Comparison of ENCODE assay signal across 1 cellular context in the genomic region with DNA sequence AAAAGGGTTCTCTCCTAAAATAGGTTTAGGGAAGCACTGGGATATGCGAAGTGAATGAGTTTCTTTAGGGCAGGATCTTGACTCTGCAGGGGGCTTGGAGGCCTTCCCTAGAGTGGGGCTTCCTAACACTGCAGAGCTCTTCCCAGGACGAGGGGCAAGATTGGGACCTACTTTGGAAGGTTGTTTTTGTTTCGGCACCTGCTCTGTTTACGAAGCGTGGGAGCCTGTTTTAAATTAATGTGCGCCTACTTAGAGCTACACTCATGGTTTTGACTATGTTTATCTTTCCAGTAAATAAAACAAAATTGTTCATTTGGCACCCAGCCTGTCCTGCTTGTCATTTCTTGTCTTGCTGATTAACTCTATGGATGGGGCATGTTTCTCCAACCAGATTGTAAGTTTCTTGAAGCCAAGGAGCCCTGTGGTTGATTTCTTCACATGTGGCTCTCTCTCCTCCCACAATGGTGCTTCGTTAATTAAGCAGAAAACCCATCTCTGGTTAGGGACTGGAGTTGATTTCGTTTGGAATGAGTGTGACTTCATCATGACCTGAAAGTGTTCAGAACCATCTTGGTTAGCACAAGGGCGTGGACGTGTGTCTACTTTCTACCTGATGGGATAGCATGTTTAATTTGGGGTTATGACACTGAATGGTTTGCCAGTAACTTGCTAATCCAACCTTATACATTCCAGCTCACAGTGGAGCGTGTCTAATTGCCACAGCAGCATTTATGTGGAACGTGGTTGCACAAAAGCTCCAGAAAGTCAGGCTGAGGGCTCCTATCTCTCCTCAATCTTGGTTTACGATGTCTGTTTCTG.
TF ChIP-seq lines count a peak whose summit lies in the region.

No MANE protein-coding gene starts in this region.

TF ChIP-seq in HEK293, 187 proteins besides CTCF, POLR2A, EP300 and RAD21 (continued from another document and continues in another):
- TF ChIP-seq, protein P1, sequence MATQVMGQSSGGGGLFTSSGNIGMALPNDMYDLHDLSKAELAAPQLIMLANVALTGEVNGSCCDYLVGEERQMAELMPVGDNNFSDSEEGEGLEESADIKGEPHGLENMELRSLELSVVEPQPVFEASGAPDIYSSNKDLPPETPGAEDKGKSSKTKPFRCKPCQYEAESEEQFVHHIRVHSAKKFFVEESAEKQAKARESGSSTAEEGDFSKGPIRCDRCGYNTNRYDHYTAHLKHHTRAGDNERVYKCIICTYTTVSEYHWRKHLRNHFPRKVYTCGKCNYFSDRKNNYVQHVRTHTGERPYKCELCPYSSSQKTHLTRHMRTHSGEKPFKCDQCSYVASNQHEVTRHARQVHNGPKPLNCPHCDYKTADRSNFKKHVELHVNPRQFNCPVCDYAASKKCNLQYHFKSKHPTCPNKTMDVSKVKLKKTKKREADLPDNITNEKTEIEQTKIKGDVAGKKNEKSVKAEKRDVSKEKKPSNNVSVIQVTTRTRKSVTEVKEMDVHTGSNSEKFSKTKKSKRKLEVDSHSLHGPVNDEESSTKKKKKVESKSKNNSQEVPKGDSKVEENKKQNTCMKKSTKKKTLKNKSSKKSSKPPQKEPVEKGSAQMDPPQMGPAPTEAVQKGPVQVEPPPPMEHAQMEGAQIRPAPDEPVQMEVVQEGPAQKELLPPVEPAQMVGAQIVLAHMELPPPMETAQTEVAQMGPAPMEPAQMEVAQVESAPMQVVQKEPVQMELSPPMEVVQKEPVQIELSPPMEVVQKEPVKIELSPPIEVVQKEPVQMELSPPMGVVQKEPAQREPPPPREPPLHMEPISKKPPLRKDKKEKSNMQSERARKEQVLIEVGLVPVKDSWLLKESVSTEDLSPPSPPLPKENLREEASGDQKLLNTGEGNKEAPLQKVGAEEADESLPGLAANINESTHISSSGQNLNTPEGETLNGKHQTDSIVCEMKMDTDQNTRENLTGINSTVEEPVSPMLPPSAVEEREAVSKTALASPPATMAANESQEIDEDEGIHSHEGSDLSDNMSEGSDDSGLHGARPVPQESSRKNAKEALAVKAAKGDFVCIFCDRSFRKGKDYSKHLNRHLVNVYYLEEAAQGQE (tag by site-specific recombination; IDR thresholded peaks at IDR 0.05) = no peak
- no peak for TF ChIP-seq ZNF426 (tag by site-specific recombination; IDR thresholded peaks at IDR 0.05)
- TF ChIP-seq OVOL3 (tag by site-specific recombination; IDR thresholded peaks at IDR 0.05) = peak; percentile 67
- no peak for TF ChIP-seq ZNF544 (tag by site-specific recombination; IDR thresholded peaks at IDR 0.05)
- no peak for TF ChIP-seq ZNF785 (tag by site-specific recombination; IDR thresholded peaks at IDR 0.05)
- TF ChIP-seq, protein P2, sequence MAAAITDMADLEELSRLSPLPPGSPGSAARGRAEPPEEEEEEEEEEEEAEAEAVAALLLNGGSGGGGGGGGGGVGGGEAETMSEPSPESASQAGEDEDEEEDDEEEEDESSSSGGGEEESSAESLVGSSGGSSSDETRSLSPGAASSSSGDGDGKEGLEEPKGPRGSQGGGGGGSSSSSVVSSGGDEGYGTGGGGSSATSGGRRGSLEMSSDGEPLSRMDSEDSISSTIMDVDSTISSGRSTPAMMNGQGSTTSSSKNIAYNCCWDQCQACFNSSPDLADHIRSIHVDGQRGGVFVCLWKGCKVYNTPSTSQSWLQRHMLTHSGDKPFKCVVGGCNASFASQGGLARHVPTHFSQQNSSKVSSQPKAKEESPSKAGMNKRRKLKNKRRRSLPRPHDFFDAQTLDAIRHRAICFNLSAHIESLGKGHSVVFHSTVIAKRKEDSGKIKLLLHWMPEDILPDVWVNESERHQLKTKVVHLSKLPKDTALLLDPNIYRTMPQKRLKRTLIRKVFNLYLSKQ (tag by site-specific recombination; IDR thresholded peaks at IDR 0.05; ENCODE audit: borderline replicate concordance) = no peak
- peak; percentile 25; the same call in 1 of the 2 replicates for TF ChIP-seq SP3 (tag by site-specific recombination; IDR thresholded peaks at IDR 0.05)
- peak; percentile 84 for TF ChIP-seq ZNF121 (tag by site-specific recombination; IDR thresholded peaks at IDR 0.05)
- 0 out of 2 replicates have a peak, but pooled peaks have one; percentile 22 for TF ChIP-seq ZNF623 (tag by site-specific recombination; IDR thresholded peaks at IDR 0.05)
- peak; percentile 80 for TF ChIP-seq IKZF3 (tag by site-specific recombination; IDR thresholded peaks at IDR 0.05)
- no peak for TF ChIP-seq ZNF37A (tag by site-specific recombination; IDR thresholded peaks at IDR 0.05)
- TF ChIP-seq, protein P3, sequence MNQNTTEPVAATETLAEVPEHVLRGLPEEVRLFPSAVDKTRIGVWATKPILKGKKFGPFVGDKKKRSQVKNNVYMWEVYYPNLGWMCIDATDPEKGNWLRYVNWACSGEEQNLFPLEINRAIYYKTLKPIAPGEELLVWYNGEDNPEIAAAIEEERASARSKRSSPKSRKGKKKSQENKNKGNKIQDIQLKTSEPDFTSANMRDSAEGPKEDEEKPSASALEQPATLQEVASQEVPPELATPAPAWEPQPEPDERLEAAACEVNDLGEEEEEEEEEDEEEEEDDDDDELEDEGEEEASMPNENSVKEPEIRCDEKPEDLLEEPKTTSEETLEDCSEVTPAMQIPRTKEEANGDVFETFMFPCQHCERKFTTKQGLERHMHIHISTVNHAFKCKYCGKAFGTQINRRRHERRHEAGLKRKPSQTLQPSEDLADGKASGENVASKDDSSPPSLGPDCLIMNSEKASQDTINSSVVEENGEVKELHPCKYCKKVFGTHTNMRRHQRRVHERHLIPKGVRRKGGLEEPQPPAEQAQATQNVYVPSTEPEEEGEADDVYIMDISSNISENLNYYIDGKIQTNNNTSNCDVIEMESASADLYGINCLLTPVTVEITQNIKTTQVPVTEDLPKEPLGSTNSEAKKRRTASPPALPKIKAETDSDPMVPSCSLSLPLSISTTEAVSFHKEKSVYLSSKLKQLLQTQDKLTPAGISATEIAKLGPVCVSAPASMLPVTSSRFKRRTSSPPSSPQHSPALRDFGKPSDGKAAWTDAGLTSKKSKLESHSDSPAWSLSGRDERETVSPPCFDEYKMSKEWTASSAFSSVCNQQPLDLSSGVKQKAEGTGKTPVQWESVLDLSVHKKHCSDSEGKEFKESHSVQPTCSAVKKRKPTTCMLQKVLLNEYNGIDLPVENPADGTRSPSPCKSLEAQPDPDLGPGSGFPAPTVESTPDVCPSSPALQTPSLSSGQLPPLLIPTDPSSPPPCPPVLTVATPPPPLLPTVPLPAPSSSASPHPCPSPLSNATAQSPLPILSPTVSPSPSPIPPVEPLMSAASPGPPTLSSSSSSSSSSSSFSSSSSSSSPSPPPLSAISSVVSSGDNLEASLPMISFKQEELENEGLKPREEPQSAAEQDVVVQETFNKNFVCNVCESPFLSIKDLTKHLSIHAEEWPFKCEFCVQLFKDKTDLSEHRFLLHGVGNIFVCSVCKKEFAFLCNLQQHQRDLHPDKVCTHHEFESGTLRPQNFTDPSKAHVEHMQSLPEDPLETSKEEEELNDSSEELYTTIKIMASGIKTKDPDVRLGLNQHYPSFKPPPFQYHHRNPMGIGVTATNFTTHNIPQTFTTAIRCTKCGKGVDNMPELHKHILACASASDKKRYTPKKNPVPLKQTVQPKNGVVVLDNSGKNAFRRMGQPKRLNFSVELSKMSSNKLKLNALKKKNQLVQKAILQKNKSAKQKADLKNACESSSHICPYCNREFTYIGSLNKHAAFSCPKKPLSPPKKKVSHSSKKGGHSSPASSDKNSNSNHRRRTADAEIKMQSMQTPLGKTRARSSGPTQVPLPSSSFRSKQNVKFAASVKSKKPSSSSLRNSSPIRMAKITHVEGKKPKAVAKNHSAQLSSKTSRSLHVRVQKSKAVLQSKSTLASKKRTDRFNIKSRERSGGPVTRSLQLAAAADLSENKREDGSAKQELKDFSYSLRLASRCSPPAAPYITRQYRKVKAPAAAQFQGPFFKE (tag by site-specific recombination; IDR thresholded peaks at IDR 0.05; ENCODE audit: borderline replicate concordance) = no peak
- TF ChIP-seq, protein P4, sequence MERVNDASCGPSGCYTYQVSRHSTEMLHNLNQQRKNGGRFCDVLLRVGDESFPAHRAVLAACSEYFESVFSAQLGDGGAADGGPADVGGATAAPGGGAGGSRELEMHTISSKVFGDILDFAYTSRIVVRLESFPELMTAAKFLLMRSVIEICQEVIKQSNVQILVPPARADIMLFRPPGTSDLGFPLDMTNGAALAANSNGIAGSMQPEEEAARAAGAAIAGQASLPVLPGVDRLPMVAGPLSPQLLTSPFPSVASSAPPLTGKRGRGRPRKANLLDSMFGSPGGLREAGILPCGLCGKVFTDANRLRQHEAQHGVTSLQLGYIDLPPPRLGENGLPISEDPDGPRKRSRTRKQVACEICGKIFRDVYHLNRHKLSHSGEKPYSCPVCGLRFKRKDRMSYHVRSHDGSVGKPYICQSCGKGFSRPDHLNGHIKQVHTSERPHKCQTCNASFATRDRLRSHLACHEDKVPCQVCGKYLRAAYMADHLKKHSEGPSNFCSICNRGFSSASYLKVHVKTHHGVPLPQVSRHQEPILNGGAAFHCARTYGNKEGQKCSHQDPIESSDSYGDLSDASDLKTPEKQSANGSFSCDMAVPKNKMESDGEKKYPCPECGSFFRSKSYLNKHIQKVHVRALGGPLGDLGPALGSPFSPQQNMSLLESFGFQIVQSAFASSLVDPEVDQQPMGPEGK (tag by site-specific recombination; IDR thresholded peaks at IDR 0.05) = peak; percentile 60
- TF ChIP-seq, protein P5, sequence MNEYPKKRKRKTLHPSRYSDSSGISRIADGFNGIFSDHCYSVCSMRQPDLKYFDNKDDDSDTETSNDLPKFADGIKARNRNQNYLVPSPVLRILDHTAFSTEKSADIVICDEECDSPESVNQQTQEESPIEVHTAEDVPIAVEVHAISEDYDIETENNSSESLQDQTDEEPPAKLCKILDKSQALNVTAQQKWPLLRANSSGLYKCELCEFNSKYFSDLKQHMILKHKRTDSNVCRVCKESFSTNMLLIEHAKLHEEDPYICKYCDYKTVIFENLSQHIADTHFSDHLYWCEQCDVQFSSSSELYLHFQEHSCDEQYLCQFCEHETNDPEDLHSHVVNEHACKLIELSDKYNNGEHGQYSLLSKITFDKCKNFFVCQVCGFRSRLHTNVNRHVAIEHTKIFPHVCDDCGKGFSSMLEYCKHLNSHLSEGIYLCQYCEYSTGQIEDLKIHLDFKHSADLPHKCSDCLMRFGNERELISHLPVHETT (tag by site-specific recombination; IDR thresholded peaks at IDR 0.05) = peak; percentile 68; the same call in 1 of the 2 replicates
- no peak for TF ChIP-seq KLF16 (tag by site-specific recombination; IDR thresholded peaks at IDR 0.05)
- peak; percentile 60 for TF ChIP-seq ZBTB8A (tag by site-specific recombination; IDR thresholded peaks at IDR 0.05)
- TF ChIP-seq, protein P6, sequence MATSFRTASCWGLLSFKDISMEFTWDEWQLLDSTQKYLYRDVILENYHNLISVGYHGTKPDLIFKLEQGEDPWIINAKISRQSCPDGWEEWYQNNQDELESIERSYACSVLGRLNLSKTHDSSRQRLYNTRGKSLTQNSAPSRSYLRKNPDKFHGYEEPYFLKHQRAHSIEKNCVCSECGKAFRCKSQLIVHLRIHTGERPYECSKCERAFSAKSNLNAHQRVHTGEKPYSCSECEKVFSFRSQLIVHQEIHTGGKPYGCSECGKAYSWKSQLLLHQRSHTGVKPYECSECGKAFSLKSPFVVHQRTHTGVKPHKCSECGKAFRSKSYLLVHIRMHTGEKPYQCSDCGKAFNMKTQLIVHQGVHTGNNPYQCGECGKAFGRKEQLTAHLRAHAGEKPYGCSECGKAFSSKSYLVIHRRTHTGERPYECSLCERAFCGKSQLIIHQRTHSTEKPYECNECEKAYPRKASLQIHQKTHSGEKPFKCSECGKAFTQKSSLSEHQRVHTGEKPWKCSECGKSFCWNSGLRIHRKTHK (tag by site-specific recombination; IDR thresholded peaks at IDR 0.05) = no peak
- TF ChIP-seq ZBTB1 (tag by site-specific recombination; IDR thresholded peaks at IDR 0.05) = 0 out of 2 replicates have a peak, but pooled peaks have one; percentile 25
- no peak for TF ChIP-seq ZNF555 (tag by site-specific recombination; conservative IDR thresholded peaks at IDR 0.05)
- TF ChIP-seq GLIS2 (tag by site-specific recombination; IDR thresholded peaks at IDR 0.05) = no peak
- TF ChIP-seq ZBTB21 (tag by site-specific recombination; IDR thresholded peaks at IDR 0.05) = peak; percentile 56
- TF ChIP-seq TRIM28 (IDR thresholded peaks at IDR 0.05; ENCODE audit: borderline replicate concordance, low read length) = peak; percentile 97
- TF ChIP-seq ZNF558 (tag by site-specific recombination; IDR thresholded peaks at IDR 0.05) = no peak
- no peak for TF ChIP-seq SETDB1 (IDR thresholded peaks at IDR 0.05; ENCODE audit: insufficient read length, low read length)
- no peak for TF ChIP-seq ZNF670 (tag by site-specific recombination; IDR thresholded peaks at IDR 0.05; ENCODE audit: low read depth)
- TF ChIP-seq ZNF510 (tag by site-specific recombination; IDR thresholded peaks at IDR 0.05; ENCODE audit: insufficient replicate concordance) = no peak
- TF ChIP-seq, protein P7, sequence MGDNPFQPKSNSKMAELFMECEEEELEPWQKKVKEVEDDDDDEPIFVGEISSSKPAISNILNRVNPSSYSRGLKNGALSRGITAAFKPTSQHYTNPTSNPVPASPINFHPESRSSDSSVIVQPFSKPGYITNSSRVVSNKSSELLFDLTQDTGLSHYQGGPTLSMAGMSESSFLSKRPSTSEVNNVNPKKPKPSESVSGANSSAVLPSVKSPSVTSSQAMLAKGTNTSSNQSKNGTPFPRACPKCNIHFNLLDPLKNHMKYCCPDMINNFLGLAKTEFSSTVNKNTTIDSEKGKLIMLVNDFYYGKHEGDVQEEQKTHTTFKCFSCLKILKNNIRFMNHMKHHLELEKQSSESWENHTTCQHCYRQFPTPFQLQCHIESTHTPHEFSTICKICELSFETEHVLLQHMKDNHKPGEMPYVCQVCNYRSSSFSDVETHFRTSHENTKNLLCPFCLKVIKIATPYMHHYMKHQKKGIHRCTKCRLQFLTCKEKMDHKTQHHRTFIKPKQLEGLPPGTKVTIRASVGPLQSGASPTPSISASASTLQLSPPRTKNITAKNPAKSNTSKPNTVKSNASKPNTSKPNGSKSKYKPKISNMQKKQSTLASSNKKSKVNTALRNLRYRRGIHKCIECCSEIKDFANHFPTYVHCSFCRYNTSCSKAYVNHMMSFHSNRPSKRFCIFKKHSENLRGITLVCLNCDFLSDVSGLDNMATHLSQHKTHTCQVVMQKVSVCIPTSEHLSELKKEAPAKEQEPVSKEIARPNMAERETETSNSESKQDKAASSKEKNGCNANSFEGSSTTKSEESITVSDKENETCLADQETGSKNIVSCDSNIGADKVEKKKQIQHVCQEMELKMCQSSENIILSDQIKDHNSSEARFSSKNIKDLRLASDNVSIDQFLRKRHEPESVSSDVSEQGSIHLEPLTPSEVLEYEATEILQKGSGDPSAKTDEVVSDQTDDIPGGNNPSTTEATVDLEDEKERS (tag by site-specific recombination; IDR thresholded peaks at IDR 0.05) = no peak
- TF ChIP-seq, protein P8, sequence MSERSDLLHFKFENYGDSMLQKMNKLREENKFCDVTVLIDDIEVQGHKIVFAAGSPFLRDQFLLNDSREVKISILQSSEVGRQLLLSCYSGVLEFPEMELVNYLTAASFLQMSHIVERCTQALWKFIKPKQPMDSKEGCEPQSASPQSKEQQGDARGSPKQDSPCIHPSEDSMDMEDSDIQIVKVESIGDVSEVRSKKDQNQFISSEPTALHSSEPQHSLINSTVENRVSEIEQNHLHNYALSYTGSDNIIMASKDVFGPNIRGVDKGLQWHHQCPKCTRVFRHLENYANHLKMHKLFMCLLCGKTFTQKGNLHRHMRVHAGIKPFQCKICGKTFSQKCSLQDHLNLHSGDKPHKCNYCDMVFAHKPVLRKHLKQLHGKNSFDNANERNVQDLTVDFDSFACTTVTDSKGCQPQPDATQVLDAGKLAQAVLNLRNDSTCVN (tag by site-specific recombination; optimal IDR thresholded peaks at IDR 0.05) = no peak
- no peak for TF ChIP-seq ZNF23 (tag by site-specific recombination; IDR thresholded peaks at IDR 0.05; ENCODE audit: borderline replicate concordance)
- no peak for TF ChIP-seq ZNF560 (tag by site-specific recombination; IDR thresholded peaks at IDR 0.05; ENCODE audit: borderline replicate concordance)
- TF ChIP-seq YY1 (tag by site-specific recombination; IDR thresholded peaks at IDR 0.05) = no peak
